In the genomic region with DNA sequence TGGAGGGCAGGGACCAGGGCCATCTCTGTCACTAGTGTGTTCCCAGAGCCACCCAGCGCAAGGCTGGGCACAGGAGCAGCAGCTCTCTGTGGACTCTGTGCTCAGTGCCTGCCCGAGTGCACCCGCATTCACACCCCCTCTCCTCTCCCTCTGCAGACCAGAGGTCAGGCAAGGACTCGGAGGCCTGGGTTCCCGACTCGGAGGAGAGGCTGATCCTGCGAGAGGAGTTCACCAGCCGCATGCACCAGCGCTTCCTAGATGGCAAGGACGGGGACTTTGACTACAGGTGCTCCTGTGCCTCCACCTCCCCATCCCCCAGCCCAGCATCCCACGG, we compare ENCODE assay signal across 25 cellular contexts. TPM values are rescaled to one million over a fixed set of nuclear protein-coding genes. Genes with fewer than 3 reads are reported as not detected.
DNase-seq lines count a peak whose midpoint lies in the region; ATAC-seq and TF ChIP-seq lines count a peak whose summit lies in the region.
"Had no signal": no experiment of that assay in that cellular context is flagged by ENCODE, and none has a peak within 500 bp of the region (broad histone marks: within the 10 kb centered on the region; RNA-seq: fewer than 3 reads in every experiment).

No MANE protein-coding gene starts in this region.

- no peak overlapping the region for H2AFZ ChIP-seq in DND-41 (ENCODE audit: low read depth, low read length)

- ATAC-seq in DND-41 (ENCODE audit: insufficient read depth, low read depth), result 0 out of 3 replicates have a peak, but pooled peaks have one; percentile 16
- ATAC-seq in foreskin keratinocyte, result no peak
- ATAC-seq in stimulated activated memory B cell treated with anti-CD40 and anti-IgM and Interleukin-4, amounts not matched to agents 10 μg/mL and 1 μg/mL and 100 μg/mL, for 72 hours, result no peak
- ATAC-seq: CD8-positive, alpha-beta T cell; left colon; psoas muscle; Right ventricle myocardium inferior; WTC11 had no signal

- H3K4me1 ChIP-seq in DND-41 (ENCODE audit: insufficient read depth, low read length), result no peaks in the 10 kb centered on the region
- H3K4me1 ChIP-seq in foreskin keratinocyte, result peaks cover 4% of the 10 kb centered on the region

- peaks cover 94% of the 10 kb centered on the region for H3K36me3 ChIP-seq in DND-41 (ENCODE audit: insufficient read depth, low read length)

- H3K4me3 ChIP-seq in DND-41 (ENCODE audit: low read depth in 1 of 2, low read length in 2 of 2), result no peak overlapping the region
- H3K4me3 ChIP-seq: adrenal gland, heart left ventricle, psoas muscle had no signal

- peaks cover 52% of the 10 kb centered on the region for H4K20me1 ChIP-seq in DND-41 (ENCODE audit: insufficient read depth, low read length)

- H3K27ac ChIP-seq in DND-41 (ENCODE audit: low read length) (no peak overlapping the region), foreskin keratinocyte (no peak overlapping the region)
- H3K27ac ChIP-seq: adrenal gland, psoas muscle had no signal

- TF ChIP-seq CTCF in DND-41 (IDR thresholded peaks at IDR 0.05; ENCODE audit: borderline replicate concordance, extremely low read depth, low read length, poor library complexity, severe bottlenecking) (no peak), foreskin keratinocyte (conservative IDR thresholded peaks at IDR 0.05) (no peak)

- H3K79me2 ChIP-seq in DND-41 (ENCODE audit: insufficient read depth, low read length), result peaks cover 12% of the 10 kb centered on the region

- H3K4me2 ChIP-seq in DND-41 (ENCODE audit: insufficient read depth, low read length), result no peak overlapping the region

- H3K27ac Mint-ChIP-seq in IgD-negative memory B cell (peak overlapping the region in 2 of 3 donors; percentile 63 to 90), immature natural killer cell (peak overlapping the region in 4 of 6 donors; percentile 44 to 58 (median 52))
- no peak overlapping the region for H3K27ac Mint-ChIP-seq in stimulated activated memory B cell treated with anti-CD40 and anti-IgM and Interleukin-4, amounts not matched to agents 10 μg/mL and 1 μg/mL and 100 μg/mL, for 72 hours
- H3K27ac Mint-ChIP-seq: brain; CD8-positive, alpha-beta T cell; type B pancreatic cell; WTC11 had no signal

- H3K9me3 ChIP-seq in DND-41 (ENCODE audit: insufficient read depth, low read length, severe bottlenecking), result no peaks in the 10 kb centered on the region
- H3K9me3 ChIP-seq: adrenal gland, heart left ventricle, neutrophil, psoas muscle had no signal

- H3K4me3 Mint-ChIP-seq in IgD-negative memory B cell, result peak overlapping the region in 1 of 4 donors; percentile 12
- no peak overlapping the region for H3K4me3 Mint-ChIP-seq in immature natural killer cell
- no peak overlapping the region for H3K4me3 Mint-ChIP-seq in stimulated activated memory B cell treated with anti-CD40 and anti-IgM and Interleukin-4, amounts not matched to agents 10 μg/mL and 1 μg/mL and 100 μg/mL, for 72 hours
- H3K4me3 Mint-ChIP-seq: brain; CD8-positive, alpha-beta T cell; HFFc6; type B pancreatic cell; WTC11 had no signal

- H3K4me1 Mint-ChIP-seq in IgD-negative memory B cell (peaks cover 19% of the 10 kb centered on the region in 3 donors), immature natural killer cell (peaks cover 57 to 63% of the 10 kb centered on the region in 2 donors)
- H3K4me1 Mint-ChIP-seq in stimulated activated memory B cell treated with anti-CD40 and anti-IgM and Interleukin-4, amounts not matched to agents 10 μg/mL and 1 μg/mL and 100 μg/mL, for 72 hours, result peaks cover 58% of the 10 kb centered on the region

- H3K9me3 Mint-ChIP-seq in IgD-negative memory B cell (no peaks in the 10 kb centered on the region), immature natural killer cell (no peaks in the 10 kb centered on the region)
- no peaks in the 10 kb centered on the region for H3K9me3 Mint-ChIP-seq in stimulated activated memory B cell treated with anti-CD40 and anti-IgM and Interleukin-4, amounts not matched to agents 10 μg/mL and 1 μg/mL and 100 μg/mL, for 72 hours
- H3K9me3 Mint-ChIP-seq: brain; CD8-positive, alpha-beta T cell; HFFc6; type B pancreatic cell had no signal

- H3K27me3 Mint-ChIP-seq in IgD-negative memory B cell, result no peaks in the 10 kb centered on the region
- H3K27me3 Mint-ChIP-seq in immature natural killer cell (ENCODE audit: low read depth in 3 of 3), result peaks cover 37 to 84% (median 61%) of the 10 kb centered on the region in 3 donors
- no peaks in the 10 kb centered on the region for H3K27me3 Mint-ChIP-seq in stimulated activated memory B cell treated with anti-CD40 and anti-IgM and Interleukin-4, amounts not matched to agents 10 μg/mL and 1 μg/mL and 100 μg/mL, for 72 hours

- no peaks in the 10 kb centered on the region for H3K27me3 ChIP-seq in DND-41 (ENCODE audit: insufficient read depth, low read length, poor library complexity)
- no peaks in the 10 kb centered on the region for H3K27me3 ChIP-seq in foreskin keratinocyte
- H3K27me3 ChIP-seq: adrenal gland, heart left ventricle, neutrophil had no signal

- DNase-seq in DND-41 (no peak), immature natural killer cell (no peak), foreskin keratinocyte (no peak)
- no peak for DNase-seq in NK-92 treated with Interleukin-12 subunit alpha and Interleukin-12 subunit beta, amount 100 ng/mL, for 24 hours (lab: John Stamatoyannopoulos, UW)
- DNase-seq: activated CD4-positive, alpha-beta T cell treated with anti-CD3 and anti-CD28 coated beads, Interleukin-2, amount 50 U/mL, for 4 hours; activated CD8-positive, alpha-beta memory T cell treated with anti-CD3 and anti-CD28 coated beads, Interleukin-2, amount 50 U/mL, for 48 hours; CD8-positive, alpha-beta T cell; erythroblast; heart left ventricle; HFFc6; left colon; NCI-H1417; NCI-H2081 treated with DMSO at 0.1 percent for 48 hours; NCI-H446; stimulated activated CD8-positive, alpha-beta memory T cell treated with anti-CD3 and anti-CD28 coated beads, Interleukin-4, amount 100 ng/mL, for 48 hours; T1000 had no signal

- H3K9ac ChIP-seq in DND-41 (ENCODE audit: low read depth, low read length), result no peak overlapping the region

- H3K36me3 Mint-ChIP-seq in IgD-negative memory B cell (peaks cover 2% of the 10 kb centered on the region), immature natural killer cell (peaks cover 11 to 32% (median 21%) of the 10 kb centered on the region in 3 donors)
- H3K36me3 Mint-ChIP-seq in stimulated activated memory B cell treated with anti-CD40 and anti-IgM and Interleukin-4, amounts not matched to agents 10 μg/mL and 1 μg/mL and 100 μg/mL, for 72 hours, result peaks cover 51% of the 10 kb centered on the region

RNA-seq across cellular contexts. Expression of gene CCDC97, which starts 10.2 kb away (rescaled TPM):
- polyA plus RNA-seq in IgD-negative memory B cell (34.5 TPM), immature natural killer cell (10 to 100 TPM; 14.2 to 38.2 (median 16.9) TPM), foreskin keratinocyte (13.5 and 14.5 TPM in 2 replicates)
- 10.5 and 11.9 TPM in 2 replicates for total RNA-seq in foreskin keratinocyte

RNA-seq across cellular contexts. Expression of gene TGFB1, which starts 33.6 kb away (rescaled TPM):
- polyA plus RNA-seq in IgD-negative memory B cell (49.3 TPM), immature natural killer cell (100 to 1,000 TPM in 1 of 3 donors, 10 to 100 TPM in 2; 51.4 to 196 (median 66.4) TPM), foreskin keratinocyte (51.3 and 52.5 TPM in 2 replicates)
- total RNA-seq in foreskin keratinocyte, result 26.8 and 26.9 TPM in 2 replicates

RNA-seq across cellular contexts. Expression of gene B9D2, which starts 43.8 kb away (rescaled TPM):
- polyA plus RNA-seq in IgD-negative memory B cell, result 10.5 TPM
- 10 to 100 TPM in 2 of 3 donors, 1 to 10 TPM in 1; 8.9 to 14.8 (median 14.7) TPM for polyA plus RNA-seq in immature natural killer cell
- total RNA-seq in foreskin keratinocyte, result 4.4 and 5.8 TPM in 2 replicates
- 6.7 and 8.5 TPM in 2 replicates for polyA plus RNA-seq in foreskin keratinocyte

RNA-seq across cellular contexts. Expression of gene HNRNPUL1, which starts 56.0 kb away (rescaled TPM):
- polyA plus RNA-seq in IgD-negative memory B cell, result 80.9 TPM
- polyA plus RNA-seq in immature natural killer cell, result 100 to 1,000 TPM in 1 of 3 donors, 10 to 100 TPM in 2; 23.3 to 103 (median 48.8) TPM
- total RNA-seq in foreskin keratinocyte, result 129 and 140 TPM in 2 replicates
- polyA plus RNA-seq in foreskin keratinocyte, result 106 and 123 TPM in 2 replicates

RNA-seq across cellular contexts. Expression of gene TMEM91, which starts 56.2 kb away (rescaled TPM):
- polyA plus RNA-seq in IgD-negative memory B cell (1.8 TPM), immature natural killer cell (1 to 10 TPM; 5.2 to 7.0 (median 6.1) TPM), foreskin keratinocyte (3.8 and 4.9 TPM in 2 replicates)
- total RNA-seq in foreskin keratinocyte, result 3.2 and 4.0 TPM in 2 replicates
